10 cellular contexts compared by ENCODE assay signal in the genomic region with DNA sequence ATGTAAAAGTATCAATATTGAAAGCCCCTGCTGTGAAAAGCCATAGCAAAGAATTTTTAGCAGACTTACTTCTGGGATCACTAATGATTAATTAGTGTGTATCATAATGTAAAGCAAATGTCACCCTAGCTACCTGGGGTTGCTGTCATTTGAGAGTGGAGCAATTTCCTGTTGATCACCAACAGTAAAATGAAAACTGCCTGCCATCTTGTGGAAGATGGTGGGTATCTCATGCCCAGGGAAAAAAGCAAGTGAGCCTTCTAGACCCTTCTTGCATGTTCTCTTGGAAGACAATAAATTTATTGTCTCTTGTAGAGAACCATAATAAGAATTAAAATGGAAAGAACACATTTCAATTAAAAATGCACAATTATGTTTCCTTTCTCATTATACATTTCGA.
DNase-seq lines count a peak whose midpoint lies in the region; ATAC-seq, FAIRE-seq and TF ChIP-seq lines count a peak whose summit lies in the region.
"Had no signal": no experiment of that assay in that cellular context is flagged by ENCODE, and none has a peak within 500 bp of the region (broad histone marks: within the 10 kb centered on the region; RNA-seq: fewer than 3 reads in every experiment).

No MANE protein-coding gene starts in this region.

- DNase-seq in A549 (ENCODE audit: low read depth in 1 of 2, low spot score in 1 of 2): peak in 1 of 2 experiments; percentile 6
- peak; percentile 4 for DNase-seq in H4 (ENCODE audit: low spot score)
- peak; percentile 47 for DNase-seq in NCI-H774 (lab: John Stamatoyannopoulos, UW)
- peak; percentile 0 for DNase-seq in epithelial cell of esophagus (ENCODE audit: low read depth)
- no peak for DNase-seq in NCI-H2196 (lab: John Stamatoyannopoulos, UW; ENCODE audit: unreplicated experiment)
- no peak for DNase-seq in HuH-7 (ENCODE audit: low spot score)
- no peak for DNase-seq in Calu3
- DNase-seq: IMR-90 had no signal

- intact Hi-C loops in Calu3 (cut with micrococcal nuclease; ENCODE audit: unreplicated experiment): no loop called here

- CTCF ChIA-PET in A549 (lab: Yijun Ruan, JAX): no interaction called here
- CTCF ChIA-PET in Calu3 (lab: Charles Lee): no interaction called here

- TF ChIP-seq RAD21 in A549 (conservative IDR thresholded peaks at IDR 0.05 in 1 of 2, IDR thresholded peaks at IDR 0.05 in 1 of 2): no peak

- ATAC-seq in A549: no peak
- ATAC-seq in GM21423 (IDR thresholded peaks at IDR 0.05; ENCODE audit: unreplicated experiment): no peak

- no peaks in the 10 kb centered on the region for H3K27me3 Mint-ChIP-seq in Calu3 (ENCODE audit: unreplicated experiment)

- FAIRE-seq in A549 (lab: Jason Lieb, UNC): no peak
- FAIRE-seq: colon had no signal

- peaks cover 6% of the 10 kb centered on the region for H3K9me3 Mint-ChIP-seq in Calu3 (ENCODE audit: low read depth, unreplicated experiment)

- WGBS in A549 (ENCODE audit: missing lambda C conversion rate): 0% methylated on average over 1 of the region's 1 CpG

- TF ChIP-seq POLR2A in A549 (IDR thresholded peaks at IDR 0.05; ENCODE audit: low read length): no peak

- H3K36me3 Mint-ChIP-seq in Calu3 (ENCODE audit: insufficient read depth, unreplicated experiment): no peaks in the 10 kb centered on the region

- no peak overlapping the region for H3K4me2 ChIP-seq in A549

- H3K4me1 ChIP-seq in A549: no peaks in the 10 kb centered on the region

- TF ChIP-seq EP300 in A549 (IDR thresholded peaks at IDR 0.05): no peak

- no peaks in the 10 kb centered on the region for H3K4me1 Mint-ChIP-seq in Calu3 (ENCODE audit: low read depth, unreplicated experiment)

- BruUV-seq in Calu3 (replicated peaks; lab: Mats Ljungman, UMichigan): no TSS peak

- no peaks in the 10 kb centered on the region for H3K9me3 ChIP-seq in A549

- no peak overlapping the region for H3K4me3 ChIP-seq in A549
- no peak overlapping the region for H3K4me3 ChIP-seq in epithelial cell of esophagus (ENCODE audit: low read length)

- TF ChIP-seq CTCF in A549 (IDR thresholded peaks at IDR 0.05) (0 out of 3 replicates have a peak, but pooled peaks have one; percentile 7), epithelial cell of esophagus (IDR thresholded peaks at IDR 0.05; ENCODE audit: insufficient read depth, low read depth, low read length, missing control alignments) (no peak), Calu3 (IDR thresholded peaks at IDR 0.05; ENCODE audit: unreplicated experiment) (no peak)

- H3K27ac Mint-ChIP-seq in Calu3 (ENCODE audit: unreplicated experiment): no peak overlapping the region

- no peak overlapping the region for H3K4me3 Mint-ChIP-seq in Calu3 (ENCODE audit: low read depth, unreplicated experiment)

- no peak overlapping the region for H3K27ac ChIP-seq in A549

- POLR2A ChIA-PET in A549 (lab: Yijun Ruan, JAX): no interaction called here

TF ChIP-seq in A549, 52 proteins besides CTCF, POLR2A, EP300 and RAD21:
- TF ChIP-seq BCL3 (IDR thresholded peaks at IDR 0.05): no peak

Comparison
In these comparisons a context has a peak if more than half of its experiments do, and no peak if none do; other contexts are left out.
1. DNase-seq: peak in H4 (single experiment), NCI-H774 (single experiment) and epithelial cell of esophagus (single experiment); none in NCI-H2196 (single experiment), HuH-7 (single experiment) and Calu3 (single experiment).